Comparison of ENCODE assay signal across 16 cellular contexts in genomic region chr7:152520861-152521302, GRCh38.
DNase-seq lines count a peak whose midpoint lies in the region; ATAC-seq and TF ChIP-seq lines count a peak whose summit lies in the region.
"Had no signal": no experiment of that assay in that cellular context is flagged by ENCODE, and none has a peak within 500 bp of the region (broad histone marks: within the 10 kb centered on the region; RNA-seq: fewer than 3 reads in every experiment).

No MANE protein-coding gene starts in this region.

- H3K56ac ChIP-seq in H9 (ENCODE audit: insufficient read length, low read depth, low read length): no peak overlapping the region

- H4K91ac ChIP-seq in trophoblast cell (ENCODE audit: low read depth, low read length) (no peak overlapping the region), H9 (ENCODE audit: insufficient read length, low read depth, low read length) (no peak overlapping the region)

- H3K4me2 ChIP-seq in trophoblast cell (ENCODE audit: low read length) (no peak overlapping the region), H9 (ENCODE audit: insufficient read depth, insufficient read length, low read length) (no peak overlapping the region)
- H3K4me2 ChIP-seq: BLaER1 treated with 17β-estradiol and CSF1 and Interleukin-3, amounts not matched to agents 10 nM and 100 nM had no signal

- no CpG with 5 or more reads among the region's 5 CpGs for WGBS in trophoblast cell (ENCODE audit: extremely low coverage, insufficient coverage, insufficient read length)
- no CpG with 5 or more reads among the region's 5 CpGs for WGBS in H9 (ENCODE audit: extremely low coverage, insufficient read length, low lambda C conversion rate)

- no peak overlapping the region for H4K8ac ChIP-seq in trophoblast cell (ENCODE audit: low read depth, low read length)
- no peak overlapping the region for H4K8ac ChIP-seq in H9 (replicated peaks; ENCODE audit: insufficient read length, low read depth, low read length)

- peaks cover 0 to 2% of the 10 kb centered on the region in 2 experiments for H3K36me3 ChIP-seq in trophoblast cell (ENCODE audit: control insufficient read depth in 1 of 2, insufficient read depth in 2 of 2, low read length in 2 of 2)
- H3K36me3 ChIP-seq: BLaER1 treated with 17β-estradiol and CSF1 and Interleukin-3, amounts not matched to agents 10 nM and 100 nM; Peyer's patch had no signal

- H3K79me2 ChIP-seq in trophoblast cell (ENCODE audit: control insufficient read depth, insufficient read depth, low read length, poor library complexity) (no peaks in the 10 kb centered on the region), H9 (ENCODE audit: insufficient read depth, low read length) (no peaks in the 10 kb centered on the region)

- ATAC-seq in HG03095 (IDR thresholded peaks at IDR 0.05; ENCODE audit: unreplicated experiment): no peak
- no peak for ATAC-seq in HG03342 (IDR thresholded peaks at IDR 0.05; ENCODE audit: unreplicated experiment)
- ATAC-seq in WTC11: no peak

- H3K9me3 ChIP-seq in trophoblast cell (ENCODE audit: insufficient read depth, low read depth, low read length) (peaks cover 3% of the 10 kb centered on the region), H9 (ENCODE audit: control insufficient read depth, low read depth, low read length) (peaks cover 7% of the 10 kb centered on the region)
- H3K9me3 ChIP-seq: Peyer's patch had no signal

- no peaks in the 10 kb centered on the region for H3K27me3 ChIP-seq in trophoblast cell (ENCODE audit: insufficient read depth, low read length)
- no peaks in the 10 kb centered on the region for H3K27me3 ChIP-seq in H9 (ENCODE audit: insufficient read depth, low read length)
- H3K27me3 ChIP-seq: BLaER1 treated with 17β-estradiol and CSF1 and Interleukin-3, amounts not matched to agents 10 nM and 100 nM; Peyer's patch had no signal

- H3K18ac ChIP-seq in trophoblast cell (ENCODE audit: low read length) (no peak overlapping the region), H9 (ENCODE audit: insufficient read length, low read depth, low read length) (no peak overlapping the region)

- H2AFZ ChIP-seq in trophoblast cell (ENCODE audit: insufficient read depth, low read length, poor library complexity): no peak overlapping the region
- no peak overlapping the region for H2AFZ ChIP-seq in H9 (ENCODE audit: low read length)

- peak; percentile 37 for DNase-seq in H4 (ENCODE audit: low spot score)
- peak; percentile 97 for DNase-seq in SK-MEL-5 (ENCODE audit: low read depth, low spot score)
- peak; percentile 57 for DNase-seq in fibroblast of the aortic adventitia (ENCODE audit: low read depth)
- peak; percentile 54 to 58 for DNase-seq in trophoblast cell
- DNase-seq in H9: no peak
- no peak for DNase-seq in WTC11 (ENCODE audit: low spot score)
- DNase-seq: DMS153, Karpas-422, NCI-H1417 treated with DMSO at 0.1 percent for 48 hours, NCI-H2029 treated with DMSO at 0.1 percent for 48 hours, NCI-H510A treated with DMSO at 0.1 percent for 48 hours, Peyer's patch, SHP77 treated with DMSO at 0.1 percent for 48 hours had no signal

- H4K20me1 ChIP-seq in H9 (ENCODE audit: control insufficient read depth, insufficient read depth, insufficient read length): no peaks in the 10 kb centered on the region
- H4K20me1 ChIP-seq: BLaER1 treated with 17β-estradiol and CSF1 and Interleukin-3, amounts not matched to agents 10 nM and 100 nM had no signal

- no peak overlapping the region for H2BK12ac ChIP-seq in trophoblast cell (ENCODE audit: low read length)
- H2BK12ac ChIP-seq in H9 (ENCODE audit: insufficient read length, low read depth, low read length): no peak overlapping the region

- POLR2A ChIA-PET in WTC11 (lab: Charles Lee): no interaction called here

- H3K27me3 Mint-ChIP-seq in H9 (ENCODE audit: low read depth) (no peaks in the 10 kb centered on the region; the same call in 1 of the 2 replicates), WTC11 (ENCODE audit: low read depth) (peaks cover 2% of the 10 kb centered on the region)

- H3K23ac ChIP-seq in trophoblast cell (ENCODE audit: low read length) (no peak overlapping the region), H9 (ENCODE audit: insufficient read length, low read depth, low read length) (no peak overlapping the region)

- no peak overlapping the region for H2BK20ac ChIP-seq in H9 (ENCODE audit: low read depth, low read length, poor library complexity, severe bottlenecking)

- H3K4me3 Mint-ChIP-seq in H9: no peak overlapping the region; a peak in 1 of 5 replicates
- no peak overlapping the region for H3K4me3 Mint-ChIP-seq in WTC11

- H3K36me3 Mint-ChIP-seq in H9 (ENCODE audit: insufficient read depth in 1 of 3, low read depth in 3 of 3) (peaks cover 2 to 8% (median 6%) of the 10 kb centered on the region in 3 experiments; a peak in 6 of 7 replicates), WTC11 (peaks cover 18% of the 10 kb centered on the region)

- peaks cover 18 to 23% of the 10 kb centered on the region in 2 experiments for H3K4me1 Mint-ChIP-seq in H9
- H3K4me1 Mint-ChIP-seq in WTC11: peaks cover 23% of the 10 kb centered on the region

- H2AK5ac ChIP-seq in trophoblast cell (ENCODE audit: low read length) (no peak overlapping the region), H9 (ENCODE audit: insufficient read length, low read length) (no peak overlapping the region)

- in situ Hi-C loops in SK-MEL-5 (cut with HindIII; ENCODE audit: low pct_unique_long_range_greater_than_20kb, low sequenced_read_pairs): no loop called here

- H3K14ac ChIP-seq in trophoblast cell (ENCODE audit: low read length) (no peak overlapping the region), H9 (ENCODE audit: insufficient read depth, low read length) (no peak overlapping the region)

- H3K9me3 Mint-ChIP-seq in H9 (peaks cover 13 to 14% of the 10 kb centered on the region in 2 experiments), WTC11 (peaks cover 27% of the 10 kb centered on the region)

- H3K79me1 ChIP-seq in trophoblast cell (ENCODE audit: low read length) (peaks cover 8% of the 10 kb centered on the region), H9 (ENCODE audit: insufficient read depth, low read depth, low read length, poor library complexity, severe bottlenecking) (no peaks in the 10 kb centered on the region)

- H3K9ac ChIP-seq in trophoblast cell (ENCODE audit: low read length) (no peak overlapping the region), H9 (ENCODE audit: extremely low read depth, insufficient read length, low read length) (no peak overlapping the region)
- H3K9ac ChIP-seq: BLaER1 treated with 17β-estradiol and CSF1 and Interleukin-3, amounts not matched to agents 10 nM and 100 nM had no signal

- H3K4me1 ChIP-seq in trophoblast cell (ENCODE audit: control insufficient read depth in 1 of 2, insufficient read depth in 2 of 2, low read length in 2 of 2) (peaks cover 2 to 3% of the 10 kb centered on the region in 2 experiments), H9 (ENCODE audit: insufficient read depth, low read length) (no peaks in the 10 kb centered on the region; the same call in 1 of the 2 replicates)
- H3K4me1 ChIP-seq: Peyer's patch had no signal

- H3K27ac ChIP-seq in trophoblast cell (ENCODE audit: low read depth, low read length): no peak overlapping the region
- no peak overlapping the region for H3K27ac ChIP-seq in H9 (ENCODE audit: insufficient read length, low read depth, low read length)
- H3K27ac ChIP-seq: BLaER1 treated with 17β-estradiol and CSF1 and Interleukin-3, amounts not matched to agents 10 nM and 100 nM; Peyer's patch had no signal

- H2BK120ac ChIP-seq in trophoblast cell (ENCODE audit: insufficient read depth, low read length, poor library complexity) (no peak overlapping the region), H9 (ENCODE audit: low read depth, low read length, poor library complexity, severe bottlenecking) (no peak overlapping the region)

- H3K4ac ChIP-seq in trophoblast cell (ENCODE audit: low read depth, low read length): no peak overlapping the region
- H3K4ac ChIP-seq in H9 (ENCODE audit: low read depth, low read length): no peak overlapping the region

- H3K27ac Mint-ChIP-seq in H9 (no peak overlapping the region; a peak in 1 of 7 replicates), WTC11 (no peak overlapping the region)

- no peak overlapping the region for H3T11ph ChIP-seq in H9 (ENCODE audit: low read length)

- no peak overlapping the region for H3K4me3 ChIP-seq in fibroblast of the aortic adventitia (ENCODE audit: low read depth, low read length)
- no peak overlapping the region for H3K4me3 ChIP-seq in trophoblast cell (ENCODE audit: low read depth, low read length)
- H3K4me3 ChIP-seq: BLaER1 treated with 17β-estradiol and CSF1 and Interleukin-3, amounts not matched to agents 10 nM and 100 nM; Peyer's patch had no signal

- no peaks in the 10 kb centered on the region for H3K23me2 ChIP-seq in H9 (ENCODE audit: insufficient read length, low read depth, low read length, poor library complexity, severe bottlenecking)

- CTCF ChIA-PET in WTC11 (lab: Charles Lee): no interaction called here

- TF ChIP-seq CTCF in fibroblast of the aortic adventitia (IDR thresholded peaks at IDR 0.05; ENCODE audit: insufficient read depth, low read length) (no peak), H9 (conservative IDR thresholded peaks at IDR 0.05) (no peak), WTC11 (IDR thresholded peaks at IDR 0.05) (no peak)

- no peak overlapping the region for H4K5ac ChIP-seq in H9 (ENCODE audit: insufficient read length, low read depth, low read length)

- no peak overlapping the region for H4K12ac ChIP-seq in trophoblast cell (ENCODE audit: low read depth, low read length)

- no peak overlapping the region for H2BK15ac ChIP-seq in H9 (ENCODE audit: low read depth, low read length)

- H2BK5ac ChIP-seq in trophoblast cell (ENCODE audit: low read depth, low read length, poor library complexity) (no peak overlapping the region), H9 (ENCODE audit: insufficient read length, low read length) (no peak overlapping the region)

TF ChIP-seq in WTC11, 78 proteins besides CTCF, POLR2A, EP300 and RAD21 (continues in another document):
- TF ChIP-seq PRRX2 (CRISPR knock-in tag; IDR thresholded peaks at IDR 0.05) (no peak), ERG (CRISPR knock-in tag; IDR thresholded peaks at IDR 0.05) (no peak), NFYB (CRISPR knock-in tag; conservative IDR thresholded peaks at IDR 0.05; ENCODE audit: low read depth) (no peak), TEAD4 (CRISPR knock-in tag; IDR thresholded peaks at IDR 0.05) (no peak), EMX1 (CRISPR knock-in tag; IDR thresholded peaks at IDR 0.05) (no peak)

Comparison
In these comparisons a context has a peak if more than half of its experiments do, and no peak if none do; other contexts are left out.
1. DNase-seq: peak in H4 (single experiment), SK-MEL-5 (single experiment), fibroblast of the aortic adventitia (single experiment) and trophoblast cell (2 of 2); none in H9 (single experiment) and WTC11 (single experiment).